ENCODE assay signal across 26 cellular contexts in the genomic region with DNA sequence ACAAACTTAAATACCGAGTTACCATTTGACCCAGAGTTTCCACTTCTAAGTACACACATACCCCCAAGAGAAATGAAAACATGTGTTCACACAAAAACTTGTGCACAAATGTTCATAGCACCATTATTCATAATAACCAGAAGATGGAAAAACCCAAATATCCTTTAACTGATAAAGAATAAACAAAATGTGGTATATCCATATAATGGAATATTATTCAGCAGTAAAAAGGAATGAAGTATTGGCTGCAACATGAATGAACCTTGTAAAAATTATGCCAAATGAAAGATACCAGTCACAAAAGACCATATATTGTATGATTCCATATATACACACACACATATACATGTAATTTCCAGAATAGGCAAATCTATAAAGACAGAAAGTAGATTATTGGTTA.
"Had no signal": no experiment of that assay in that cellular context is flagged by ENCODE, and none has a peak within 500 bp of the region (broad histone marks: within the 10 kb centered on the region; RNA-seq: fewer than 3 reads in every experiment).

No MANE protein-coding gene starts in this region.

- H3K36me3 ChIP-seq: neural progenitor cell, ovary had no signal

- H3K9me3 ChIP-seq: ovary, psoas muscle, right lobe of liver, sigmoid colon, stomach, thoracic aorta, thyroid gland, tibial nerve, upper lobe of left lung, vagina had no signal

- ATAC-seq: natural killer cell; psoas muscle; right cardiac atrium; right lobe of liver; stimulated activated effector memory CD8-positive, alpha-beta T cell treated with anti-CD3 and anti-CD28 coated beads, Interleukin-12 subunit alpha, Interleukin-12 subunit beta, amount 100 ng/mL, for 72 hours; stimulated activated naive B cell treated with anti-CD40 and anti-IgM and Interleukin-4, amounts not matched to agents 10 μg/mL and 1 μg/mL and 100 μg/mL, for 72 hours had no signal

- H3K4me2 ChIP-seq: neural progenitor cell had no signal

- H3K4me1 ChIP-seq: neural progenitor cell, parathyroid adenoma, psoas muscle, right lobe of liver, sigmoid colon, stomach, thyroid gland, tibial nerve, upper lobe of left lung, vagina had no signal

- DNase-seq: natural killer cell; occipital lobe; ovary; posterior cingulate gyrus; psoas muscle; right cardiac atrium; right lobe of liver; sigmoid colon; small intestine; stimulated activated CD4-positive, alpha-beta T cell treated with anti-CD3 and anti-CD28 coated beads, Interleukin-15, amount 100 ng/mL, for 24 hours; stimulated activated CD4-positive, alpha-beta T cell treated with anti-CD3 and anti-CD28 coated beads, Interleukin-2, amount 100 ng/mL, for 24 hours; stimulated activated CD4-positive, alpha-beta T cell treated with anti-CD3 and anti-CD28 coated beads, Interleukin-2, amount 100 ng/mL, for 48 hours; stimulated activated CD4-positive, alpha-beta T cell treated with anti-CD3 and anti-CD28 coated beads, Interleukin-4, amount 100 ng/mL, for 24 hours; stimulated activated naive B cell treated with anti-CD40 and anti-IgM and Interleukin-4, amounts not matched to agents 10 μg/mL and 1 μg/mL and 100 μg/mL, for 72 hours; stimulated activated naive CD4-positive, alpha-beta T cell treated with Interleukin-2 at 50 U/mL for 16 hours; stomach; thyroid gland; trophoblast cell; upper lobe of left lung had no signal

- H3K27ac ChIP-seq: neural progenitor cell, ovary, parathyroid adenoma, psoas muscle, right lobe of liver, sigmoid colon, stomach, thoracic aorta, thyroid gland, tibial nerve, upper lobe of left lung, vagina had no signal

- H3K4me3 ChIP-seq: neural progenitor cell, ovary, psoas muscle, right lobe of liver, sigmoid colon, stomach, thoracic aorta, thyroid gland, tibial nerve, upper lobe of left lung, vagina had no signal

- H3K79me2 ChIP-seq: parathyroid adenoma had no signal

- H2AFZ ChIP-seq: neural progenitor cell, parathyroid adenoma had no signal

- FAIRE-seq: small intestine, urothelium cell line had no signal

- H3K9ac ChIP-seq: neural progenitor cell, parathyroid adenoma had no signal

- H3K27me3 ChIP-seq: neural progenitor cell, ovary, right lobe of liver, sigmoid colon, stomach, thyroid gland, tibial nerve, upper lobe of left lung, vagina had no signal
